8 cellular contexts compared by ENCODE assay signal in the genomic region with DNA sequence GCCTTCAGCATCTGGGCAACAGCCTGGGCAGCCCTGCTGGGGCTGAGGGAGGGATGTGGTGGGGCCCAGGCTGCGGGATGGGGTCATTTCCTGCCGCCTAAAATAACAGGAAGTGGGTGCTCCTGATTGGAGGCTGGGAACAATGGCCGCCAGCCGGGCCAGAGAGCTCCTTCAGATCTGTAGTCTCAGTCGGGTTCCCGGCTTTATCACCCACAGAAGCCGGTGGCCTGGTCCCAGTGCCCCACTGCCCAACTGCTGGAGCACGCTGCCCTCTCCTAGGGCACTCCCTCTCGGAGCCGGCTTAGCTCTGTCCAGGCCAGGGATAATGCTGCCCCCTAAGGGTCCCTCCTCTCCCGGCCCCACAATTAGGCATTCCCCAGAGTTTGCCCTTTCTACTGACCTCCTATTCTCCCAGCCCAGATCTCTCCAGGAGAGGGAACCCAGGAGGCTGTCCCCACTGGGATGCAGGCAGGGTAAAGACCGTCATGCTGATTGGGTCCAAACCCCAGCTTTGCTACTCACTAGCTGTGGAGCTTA. TPM values are rescaled to one million over a fixed set of nuclear protein-coding genes. Genes with fewer than 3 reads are reported as not detected.
DNase-seq lines count a peak whose midpoint lies in the region; ATAC-seq and TF ChIP-seq lines count a peak whose summit lies in the region.

No MANE protein-coding gene starts in this region.

- 33 to 52% (median 41%) methylated on average over 4 to 12 of the region's 12 CpGs for WGBS in adrenal gland, 4 donors
- WGBS in prostate gland, result 11% methylated on average over 12 of the region's 12 CpGs

- H3K36me3 Mint-ChIP-seq in CD14-positive monocyte, result peaks cover 40% of the 10 kb centered on the region in 2 donors

- TF ChIP-seq POLR2A in adrenal gland (IDR thresholded peaks at IDR 0.05) (no peak), prostate gland (IDR thresholded peaks at IDR 0.05) (no peak)

- H3K27me3 Mint-ChIP-seq in CD14-positive monocyte (ENCODE audit: low read depth in 3 of 3), result peaks cover 0 to 2% (median 2%) of the 10 kb centered on the region in 3 donors

- H3K9me3 Mint-ChIP-seq in CD14-positive monocyte, result peaks cover 0 to 3% (median 0%) of the 10 kb centered on the region in 7 donors

- H3K9me3 ChIP-seq in adrenal gland (replicated peaks in 1 of 3) (no peaks in the 10 kb centered on the region), prostate gland (no peaks in the 10 kb centered on the region)

- H3K27me3 ChIP-seq in adrenal gland, result no peaks in the 10 kb centered on the region
- no peaks in the 10 kb centered on the region for H3K27me3 ChIP-seq in prostate gland (replicated peaks; ENCODE audit: insufficient read depth)

- no peaks in the 10 kb centered on the region for H3K36me3 ChIP-seq in adrenal gland (replicated peaks in 1 of 2)
- no peaks in the 10 kb centered on the region for H3K36me3 ChIP-seq in prostate gland

- H3K4me3 ChIP-seq in adrenal gland, result peak overlapping the region in 1 of 4 donors; percentile 30
- H3K4me3 ChIP-seq in prostate gland, result peak overlapping the region; percentile 0 to 3

- TF ChIP-seq CTCF in CD14-positive monocyte (IDR thresholded peaks at IDR 0.05) (no peak), adrenal gland (IDR thresholded peaks at IDR 0.05) (no peak), prostate gland (IDR thresholded peaks at IDR 0.05) (peak in 2 of 4 experiments; percentile 12 to 15)

- peaks cover 71% of the 10 kb centered on the region for H3K4me1 Mint-ChIP-seq in CD14-positive monocyte

- H3K4me3 Mint-ChIP-seq in CD14-positive monocyte, result peak overlapping the region; percentile 84 to 91

- peak; percentile 30 for ATAC-seq in left ventricle myocardium superior
- ATAC-seq in GM18909 (IDR thresholded peaks at IDR 0.05; ENCODE audit: poor library complexity, unreplicated experiment), result no peak
- ATAC-seq in HG03159 (IDR thresholded peaks at IDR 0.05; ENCODE audit: unreplicated experiment), result no peak

- peak; percentile 70 for DNase-seq in CD14-positive monocyte (ENCODE audit: low spot score)
- DNase-seq in HCEC 1CT, result peak; percentile 73
- DNase-seq in SKM-1 treated with dmso at 0.1 percent for 144 hours (lab: John Stamatoyannopoulos, UW; ENCODE audit: unreplicated experiment), result peak; percentile 73
- peak in 5 of 7 donors; percentile 39 to 78 (median 61) for DNase-seq in adrenal gland
- peak; percentile 82 for DNase-seq in left ventricle myocardium superior
- DNase-seq in prostate gland (ENCODE audit: low spot score), result no peak

- H3K27ac Mint-ChIP-seq in CD14-positive monocyte, result peak overlapping the region; percentile 96 to 99 (median 98)

- peak overlapping the region in 4 of 5 donors; percentile 51 to 78 (median 72) for H3K27ac ChIP-seq in adrenal gland
- H3K27ac ChIP-seq in prostate gland, result peak overlapping the region; percentile 85 to 100

- intact Hi-C loops in CD14-positive monocyte (cut with micrococcal nuclease), result no loop called here
- intact Hi-C loops in adrenal gland (cut with DNase I), result no loop called here
- intact Hi-C loops in left ventricle myocardium superior (cut with micrococcal nuclease), result no loop called here
- intact Hi-C loops in prostate gland (cut with DNase I), result no loop called here

- peaks cover 45 to 60% of the 10 kb centered on the region in 2 donors for H3K4me1 ChIP-seq in adrenal gland (replicated peaks in 1 of 2)
- peaks cover 61% of the 10 kb centered on the region for H3K4me1 ChIP-seq in prostate gland (replicated peaks)

RNA-seq across cellular contexts. Expression of gene MAP7D1, which starts 5.1 kb away (rescaled TPM):
- polyA plus RNA-seq in CD14-positive monocyte, result 10 to 100 TPM; 12.3 to 13.6 TPM
- 100 to 1,000 TPM in 1 of 8 donors, 10 to 100 TPM in 7; 60.2 to 121 (median 76.8) TPM for total RNA-seq in adrenal gland
- polyA plus RNA-seq in adrenal gland, result 10 to 100 TPM; 39.7 to 79.9 (median 47.2) TPM
- 385 TPM for total RNA-seq in left ventricle myocardium superior
- total RNA-seq in prostate gland, result 100 to 1,000 TPM in 1 of 2 donors, 10 to 100 TPM in 1; 97.3 to 132 TPM

RNA-seq across cellular contexts. Expression of gene TRAPPC3, which starts 11.7 kb away (rescaled TPM):
- polyA plus RNA-seq in CD14-positive monocyte, result 100 to 1,000 TPM; 125 to 136 TPM
- 100 to 1,000 TPM in 6 of 8 donors, 10 to 100 TPM in 2; 74.6 to 182 (median 133) TPM for total RNA-seq in adrenal gland
- 100 to 1,000 TPM in 1 of 3 donors, 10 to 100 TPM in 2; 54.0 to 106 (median 65.1) TPM for polyA plus RNA-seq in adrenal gland
- 57.8 TPM for total RNA-seq in left ventricle myocardium superior
- 10 to 100 TPM; 90.0 to 92.5 TPM for total RNA-seq in prostate gland

RNA-seq across cellular contexts. Expression of gene COL8A2, which starts 36.0 kb away (rescaled TPM):
- 1 to 10 TPM in 1 of 2 donors, under 1 TPM in 1; 0.90 to 1.6 TPM for polyA plus RNA-seq in CD14-positive monocyte
- total RNA-seq in adrenal gland, result 1 to 10 TPM in 6 of 8 donors, under 1 TPM in 2; 0.74 to 6.6 (median 2.8) TPM
- polyA plus RNA-seq in adrenal gland, result 1 to 10 TPM in 2 of 3 donors, under 1 TPM in 1; 0.66 to 2.3 (median 1.2) TPM
- 0.67 TPM for total RNA-seq in left ventricle myocardium superior
- total RNA-seq in prostate gland, result 10 to 100 TPM in 1 of 2 donors, 1 to 10 TPM in 1; 7.9 to 10.7 TPM
